6 cellular contexts compared by ENCODE assay signal in genomic region chr5:181205402-181205734, GRCh38. TPM values are rescaled to one million over a fixed set of nuclear protein-coding genes. Genes with fewer than 3 reads are reported as not detected.
DNase-seq lines count a peak whose midpoint lies in the region; ATAC-seq and TF ChIP-seq lines count a peak whose summit lies in the region.

No MANE protein-coding gene starts in this region.

- no peak overlapping the region for H3K27ac Mint-ChIP-seq in activated naive CD8-positive, alpha-beta T cell treated with anti-CD3 and anti-CD28 coated beads for 36 hours

- H3K4me3 ChIP-seq in mucosa of descending colon = no peak overlapping the region

- H3K9me3 ChIP-seq in mucosa of descending colon = no peaks in the 10 kb centered on the region

- peaks cover 27% of the 10 kb centered on the region for H3K4me1 ChIP-seq in mucosa of descending colon (ENCODE audit: low read depth)

- peaks cover 8% of the 10 kb centered on the region for H3K36me3 Mint-ChIP-seq in activated naive CD8-positive, alpha-beta T cell treated with anti-CD3 and anti-CD28 coated beads for 36 hours

- TF ChIP-seq CTCF in mucosa of descending colon (IDR thresholded peaks at IDR 0.05) = no peak

- peak overlapping the region; percentile 89 for H3K4me3 Mint-ChIP-seq in activated naive CD8-positive, alpha-beta T cell treated with anti-CD3 and anti-CD28 coated beads for 36 hours

- peaks cover 3% of the 10 kb centered on the region for H3K9me3 Mint-ChIP-seq in activated naive CD8-positive, alpha-beta T cell treated with anti-CD3 and anti-CD28 coated beads for 36 hours

- ATAC-seq in mucosa of descending colon = peak; percentile 0

- TF ChIP-seq POLR2A in erythroblast (IDR thresholded peaks at IDR 0.05; ENCODE audit: low read length) = no peak

- in situ Hi-C loops in Caki2 (cut with HindIII; ENCODE audit: low pct_unique_long_range_greater_than_20kb, low sequenced_read_pairs) = no loop called here

- DNase-seq in Caki2 (ENCODE audit: low read depth) (peak; percentile 56), mucosa of descending colon (no peak), activated gamma-delta T cell (lab: John Stamatoyannopoulos, UW) (no peak), erythroblast (lab: John Stamatoyannopoulos, UW) (no peak), germinal center (ENCODE audit: low spot score) (no peak)
- DNase-seq in activated naive CD8-positive, alpha-beta T cell treated with anti-CD3 and anti-CD28 coated beads for 36 hours = no peak

- H3K27me3 Mint-ChIP-seq in activated naive CD8-positive, alpha-beta T cell treated with anti-CD3 and anti-CD28 coated beads for 36 hours = peaks cover 34% of the 10 kb centered on the region

- no peaks in the 10 kb centered on the region for H3K36me3 ChIP-seq in mucosa of descending colon (ENCODE audit: low read depth)

- peaks cover 24% of the 10 kb centered on the region for H3K4me1 Mint-ChIP-seq in activated naive CD8-positive, alpha-beta T cell treated with anti-CD3 and anti-CD28 coated beads for 36 hours

- intact Hi-C loops in mucosa of descending colon (cut with DNase I, micrococcal nuclease) = no loop called here

RNA-seq across cellular contexts. Expression of gene TRIM7, which starts 0.4 kb away (rescaled TPM):
- 56.2 and 62.2 TPM in 2 replicates for total RNA-seq in Caki2 (2014; rRNA removed; shearing (Covaris generic); ENCODE audit: low replicate concordance)
- under 1 TPM; 0.62 to 0.68 TPM for total RNA-seq in activated naive CD8-positive, alpha-beta T cell treated with anti-CD3 and anti-CD28 coated beads for 36 hours
- 1 to 10 TPM; 1.5 to 3.9 (median 3.2) TPM for total RNA-seq in mucosa of descending colon

RNA-seq across cellular contexts. Expression of gene TRIM41, which starts 17.7 kb away (rescaled TPM):
- 17.9 and 32.2 TPM in 2 replicates for total RNA-seq in Caki2 (2014; rRNA removed; shearing (Covaris generic); ENCODE audit: low replicate concordance)
- total RNA-seq in activated naive CD8-positive, alpha-beta T cell treated with anti-CD3 and anti-CD28 coated beads for 36 hours = 10 to 100 TPM; 34.2 to 37.6 TPM
- total RNA-seq in mucosa of descending colon = 10 to 100 TPM; 25.6 to 34.0 (median 27.6) TPM

RNA-seq across cellular contexts. Expression of gene RACK1, which starts 38.3 kb away (rescaled TPM):
- total RNA-seq in Caki2 (2014; rRNA removed; shearing (Covaris generic); ENCODE audit: low replicate concordance) = 4,377 and 4,541 TPM in 2 replicates
- 1,000 to 10,000 TPM; 2,517 to 2,594 TPM for total RNA-seq in activated naive CD8-positive, alpha-beta T cell treated with anti-CD3 and anti-CD28 coated beads for 36 hours
- 1,000 to 10,000 TPM; 1,078 to 1,367 (median 1,218) TPM for total RNA-seq in mucosa of descending colon

RNA-seq across cellular contexts. Expression of gene TRIM52, which starts 55.6 kb away (rescaled TPM):
- 1.3 and 12.9 TPM in 2 replicates for total RNA-seq in Caki2 (2014; rRNA removed; shearing (Covaris generic); ENCODE audit: low replicate concordance)
- 10 to 100 TPM in 1 of 2 experiments, 1 to 10 TPM in 1; 9.6 to 11.2 TPM for total RNA-seq in activated naive CD8-positive, alpha-beta T cell treated with anti-CD3 and anti-CD28 coated beads for 36 hours
- total RNA-seq in mucosa of descending colon = 10 to 100 TPM; 11.6 to 18.8 (median 15.8) TPM

RNA-seq across cellular contexts. Expression of gene OR2V2, which starts 58.0 kb away (rescaled TPM):
- total RNA-seq in Caki2 (2014; rRNA removed; shearing (Covaris generic); ENCODE audit: low replicate concordance) = not detected in 2 replicates
- total RNA-seq in activated naive CD8-positive, alpha-beta T cell treated with anti-CD3 and anti-CD28 coated beads for 36 hours = not detected
- total RNA-seq in mucosa of descending colon = not detected

Comparison
In these comparisons a context has a peak if more than half of its experiments do, and no peak if none do; other contexts are left out.
1. RNA of gene TRIM7, which starts 0.4 kb away (total RNA-seq): 56.2 to 62.2 TPM in Caki2; 1.5 to 3.9 TPM in mucosa of descending colon and 0.62 to 0.68 TPM in activated naive CD8-positive, alpha-beta T cell treated with anti-CD3 and anti-CD28 coated beads for 36 hours; every median in the first group is over 10 times any median in the second.